In genomic region chr1:42010381-42010780, GRCh38 we compare ENCODE assay signal across 6 cellular contexts.
"Had no signal": no experiment of that assay in that cellular context is flagged by ENCODE, and none has a peak within 500 bp of the region (broad histone marks: within the 10 kb centered on the region; RNA-seq: fewer than 3 reads in every experiment).

No MANE protein-coding gene starts in this region.

- H3K4me3 ChIP-seq: GM23248, K562 had no signal

- DNase-seq: GM23248, GOT3, H7, HCEC 1CT, IMR-90 had no signal

- ATAC-seq: K562 had no signal

- H3K9ac ChIP-seq: GM23248 had no signal

- H3K27ac ChIP-seq: GM23248 had no signal

- H2AFZ ChIP-seq: GM23248 had no signal
